Comparison of ENCODE assay signal across 8 cellular contexts in the genomic region with DNA sequence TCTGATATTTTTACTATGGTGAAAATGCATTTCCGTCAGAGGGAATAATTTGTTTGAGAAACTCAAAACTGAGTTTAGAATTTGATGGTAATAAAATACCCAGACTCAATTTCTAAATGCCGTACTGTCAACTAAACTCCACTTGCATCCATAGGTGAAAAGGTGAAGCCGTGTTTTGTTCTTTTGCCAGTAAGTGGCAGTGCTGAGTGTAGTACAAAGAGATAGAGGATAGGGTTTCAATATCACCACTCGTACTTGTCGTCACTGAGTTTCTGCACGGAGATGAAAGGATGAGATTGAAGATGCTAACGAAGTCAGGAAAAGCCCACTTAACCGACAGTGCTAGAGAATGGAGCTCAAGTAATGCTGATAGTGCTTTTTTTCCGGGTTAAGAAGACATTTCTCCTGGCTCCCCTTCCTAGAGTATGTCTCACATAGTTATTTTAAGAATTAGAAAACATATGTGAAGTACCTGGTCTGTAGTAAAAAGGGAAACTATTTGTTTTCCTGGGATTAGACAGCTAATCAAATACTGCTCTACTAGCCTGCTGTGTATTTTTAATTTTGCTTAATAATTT.
DNase-seq lines count a peak whose midpoint lies in the region; ATAC-seq and TF ChIP-seq lines count a peak whose summit lies in the region.

No MANE protein-coding gene starts in this region.

- no peak overlapping the region for H3K4me3 Mint-ChIP-seq in Calu3 (ENCODE audit: low read depth, unreplicated experiment)
- H3K4me3 Mint-ChIP-seq in activated T-helper 17 cell treated with anti-CD3 and anti-CD28 coated beads, Interleukin-2, amount 50 U/mL, for 72 hours = no peak overlapping the region
- no peak overlapping the region for H3K4me3 Mint-ChIP-seq in activated CD4-positive, alpha-beta memory T cell treated with anti-CD3 and anti-CD28 coated beads for 36 hours

- no peaks in the 10 kb centered on the region for H3K36me3 Mint-ChIP-seq in Calu3 (ENCODE audit: insufficient read depth, unreplicated experiment)
- H3K36me3 Mint-ChIP-seq in activated T-helper 17 cell treated with anti-CD3 and anti-CD28 coated beads, Interleukin-2, amount 50 U/mL, for 72 hours (ENCODE audit: low read depth) = no peaks in the 10 kb centered on the region
- H3K36me3 Mint-ChIP-seq in activated CD4-positive, alpha-beta memory T cell treated with anti-CD3 and anti-CD28 coated beads for 36 hours = no peaks in the 10 kb centered on the region

- no peak overlapping the region for H2AFZ ChIP-seq in MM.1S (ENCODE audit: low read length)

- no peaks in the 10 kb centered on the region for H3K9me2 ChIP-seq in MM.1S (replicated peaks; ENCODE audit: insufficient read depth, low read length)

- no peaks in the 10 kb centered on the region for H3F3A ChIP-seq in MM.1S (ENCODE audit: insufficient read depth, low read length)

- no peaks in the 10 kb centered on the region for H3K9me3 ChIP-seq in MM.1S (replicated peaks; ENCODE audit: insufficient read depth, low read length)

- H3K9ac ChIP-seq in MM.1S (ENCODE audit: low read length) = no peak overlapping the region

- H3K27ac Mint-ChIP-seq in Calu3 (ENCODE audit: unreplicated experiment) = no peak overlapping the region
- no peak overlapping the region for H3K27ac Mint-ChIP-seq in activated T-helper 17 cell treated with anti-CD3 and anti-CD28 coated beads, Interleukin-2, amount 50 U/mL, for 72 hours
- no peak overlapping the region for H3K27ac Mint-ChIP-seq in activated CD4-positive, alpha-beta memory T cell treated with anti-CD3 and anti-CD28 coated beads for 36 hours

- intact Hi-C loops in Calu3 (cut with micrococcal nuclease; ENCODE audit: unreplicated experiment) = loop anchor here (1.0 to 2.0 kb wide), 2 partner anchors 157 to 250 kb away; no protein-coding TSS in a partner anchor
- intact Hi-C loops in activated CD4-positive, alpha-beta memory T cell treated with anti-CD3 and anti-CD28 coated beads for 36 hours (cut with micrococcal nuclease) = loop anchor here (2.0 to 10.0 kb wide), 3 partner anchors 158 to 414 kb away; partner anchors contain the start of gene CRBN

- no peaks in the 10 kb centered on the region for H4K20me1 ChIP-seq in MM.1S (ENCODE audit: insufficient read depth, low read length)

- H3K79me2 ChIP-seq in MM.1S (ENCODE audit: low read length) = no peaks in the 10 kb centered on the region

- ATAC-seq in GM19438 (IDR thresholded peaks at IDR 0.05; ENCODE audit: low read depth, unreplicated experiment) (peak; percentile 64), GM21619 (IDR thresholded peaks at IDR 0.05; ENCODE audit: unreplicated experiment) (no peak)
- ATAC-seq in activated T-helper 17 cell treated with anti-CD3 and anti-CD28 coated beads, Interleukin-2, amount 50 U/mL, for 72 hours (replicated peaks) = peak; percentile 48

- TF ChIP-seq CTCF in Calu3 (IDR thresholded peaks at IDR 0.05; ENCODE audit: unreplicated experiment) (no peak), MM.1S (IDR thresholded peaks at IDR 0.05; ENCODE audit: low read length) (peak; percentile 49)

- no TSS peak for BruUV-seq in Calu3 (replicated peaks; lab: Mats Ljungman, UMichigan)

- H3K4me3 ChIP-seq in MM.1S (ENCODE audit: low read length) = 0 out of 2 replicates have a peak overlapping the region, but pooled peaks have one; percentile 5

- peak; percentile 16 for DNase-seq in Calu3
- DNase-seq in MM.1S = peak; percentile 53
- no peak for DNase-seq in activated CD4-positive, alpha-beta memory T cell treated with anti-CD3 and anti-CD28 coated beads for 36 hours
- no peak for DNase-seq in NCI-H2196 (lab: John Stamatoyannopoulos, UW; ENCODE audit: unreplicated experiment)
- DNase-seq in dermis blood vessel endothelial cell = no peak

- H3K27me3 Mint-ChIP-seq in Calu3 (ENCODE audit: unreplicated experiment) = no peaks in the 10 kb centered on the region
- H3K27me3 Mint-ChIP-seq in activated T-helper 17 cell treated with anti-CD3 and anti-CD28 coated beads, Interleukin-2, amount 50 U/mL, for 72 hours = peaks cover 7% of the 10 kb centered on the region
- H3K27me3 Mint-ChIP-seq in activated CD4-positive, alpha-beta memory T cell treated with anti-CD3 and anti-CD28 coated beads for 36 hours = no peaks in the 10 kb centered on the region

- no peaks in the 10 kb centered on the region for H3K4me1 Mint-ChIP-seq in Calu3 (ENCODE audit: low read depth, unreplicated experiment)
- no peaks in the 10 kb centered on the region for H3K4me1 Mint-ChIP-seq in activated T-helper 17 cell treated with anti-CD3 and anti-CD28 coated beads, Interleukin-2, amount 50 U/mL, for 72 hours
- H3K4me1 Mint-ChIP-seq in activated CD4-positive, alpha-beta memory T cell treated with anti-CD3 and anti-CD28 coated beads for 36 hours (ENCODE audit: low read depth) = peaks cover 4% of the 10 kb centered on the region

- no peak overlapping the region for H3K27ac ChIP-seq in MM.1S (ENCODE audit: low read length)

- H3K4me1 ChIP-seq in MM.1S (ENCODE audit: low read length) = no peaks in the 10 kb centered on the region

- peak overlapping the region; percentile 34; the same call in 1 of the 2 replicates for H3K4me2 ChIP-seq in MM.1S (ENCODE audit: low read depth, low read length)

- no peaks in the 10 kb centered on the region for H3K36me3 ChIP-seq in MM.1S (replicated peaks; ENCODE audit: insufficient read depth, low read length)

- peaks cover 4% of the 10 kb centered on the region for H3K9me3 Mint-ChIP-seq in Calu3 (ENCODE audit: low read depth, unreplicated experiment)
- no peaks in the 10 kb centered on the region for H3K9me3 Mint-ChIP-seq in activated T-helper 17 cell treated with anti-CD3 and anti-CD28 coated beads, Interleukin-2, amount 50 U/mL, for 72 hours
- no peaks in the 10 kb centered on the region for H3K9me3 Mint-ChIP-seq in activated CD4-positive, alpha-beta memory T cell treated with anti-CD3 and anti-CD28 coated beads for 36 hours

- CTCF ChIA-PET in Calu3 (lab: Charles Lee) = interaction anchor here (1.1 kb wide), 1 partner anchor 157 kb away, joined by 3 read pairs; no protein-coding TSS in a partner anchor
- CTCF ChIA-PET in activated CD4-positive, alpha-beta memory T cell treated with anti-CD3 and anti-CD28 coated beads for 36 hours (lab: Charles Lee) = interaction anchor here (0.6 to 1.5 kb wide), 3 partner anchors 157 to 412 kb away, joined by 3 read pairs; no protein-coding TSS in a partner anchor

- no peaks in the 10 kb centered on the region for H3K27me3 ChIP-seq in MM.1S (replicated peaks; ENCODE audit: insufficient read depth, low read length)

- POLR2A ChIA-PET in activated CD4-positive, alpha-beta memory T cell treated with anti-CD3 and anti-CD28 coated beads for 36 hours (lab: Charles Lee) = no interaction called here

Comparison
In these comparisons a context has a peak if more than half of its experiments do, and no peak if none do; other contexts are left out.
1. DNase-seq: peak in Calu3 (single experiment) and MM.1S (single experiment); none in activated CD4-positive, alpha-beta memory T cell treated with anti-CD3 and anti-CD28 coated beads for 36 hours (single experiment), NCI-H2196 (single experiment) and dermis blood vessel endothelial cell (single experiment).